Comparison of ENCODE assay signal across 8 cellular contexts in the genomic region with DNA sequence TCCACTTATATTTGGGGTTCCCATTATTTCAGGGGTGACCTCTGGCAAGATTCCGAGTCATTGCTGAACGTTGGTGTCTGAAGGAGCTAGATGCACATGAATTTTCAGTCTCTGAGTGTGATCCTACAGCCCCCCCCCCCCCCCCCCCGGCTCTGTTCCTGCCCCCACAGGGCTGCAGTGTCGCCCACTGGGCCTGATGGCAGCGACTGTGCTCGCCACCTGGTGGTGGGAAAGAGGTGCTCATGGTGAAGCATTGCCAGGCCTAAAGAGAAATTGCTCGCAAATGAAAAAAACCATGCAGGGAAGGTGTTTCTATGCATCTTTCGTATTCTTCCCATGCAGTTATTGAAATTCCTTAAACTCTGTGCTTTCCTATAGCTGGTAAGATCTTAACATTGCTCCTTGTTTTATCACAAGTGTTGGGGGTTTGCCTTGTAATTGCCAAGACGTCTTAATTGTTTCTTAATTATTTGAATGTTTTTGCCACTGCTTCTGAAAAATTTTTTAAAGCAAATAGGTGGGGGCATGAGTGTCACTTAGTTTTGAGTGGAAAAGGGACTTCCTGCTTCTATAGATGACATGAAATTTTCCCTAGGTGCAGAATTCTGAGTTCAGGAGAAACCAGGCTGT.
A peak's percentile ranks its signal among the peaks of the same experiment; 100 is the strongest.
DNase-seq lines count a peak whose midpoint lies in the region; ATAC-seq, FAIRE-seq and TF ChIP-seq lines count a peak whose summit lies in the region.

No MANE protein-coding gene starts in this region.

- peak; percentile 89 for FAIRE-seq in endothelial cell of umbilical vein (lab: Jason Lieb, UNC)

- H3K27ac ChIP-seq in GM23248 (peak overlapping the region; percentile 20; the same call in 1 of the 2 replicates), endothelial cell of umbilical vein (ENCODE audit: insufficient read depth, low read depth, low read length) (no peak overlapping the region), upper lobe of left lung (no peak overlapping the region)

- peaks cover 7% of the 10 kb centered on the region; the same call in 1 of the 2 replicates for H3K4me1 ChIP-seq in GM23248 (ENCODE audit: insufficient read depth)
- H3K4me1 ChIP-seq in endothelial cell of umbilical vein (ENCODE audit: control insufficient read depth, extremely low read depth, insufficient read depth, low read length): no peaks in the 10 kb centered on the region
- H3K4me1 ChIP-seq in upper lobe of left lung: peaks cover 15 to 26% (median 18%) of the 10 kb centered on the region in 4 donors

- H3K4me2 ChIP-seq in GM23248 (ENCODE audit: unreplicated experiment): no peak overlapping the region
- H3K4me2 ChIP-seq in endothelial cell of umbilical vein (ENCODE audit: insufficient read depth, low read length): no peak overlapping the region

- H4K20me1 ChIP-seq in GM23248 (ENCODE audit: insufficient read depth) (no peaks in the 10 kb centered on the region), endothelial cell of umbilical vein (replicated peaks; ENCODE audit: control insufficient read depth, extremely low read depth, insufficient read depth, low read length) (no peaks in the 10 kb centered on the region)

- H3K4me1 Mint-ChIP-seq in nephron: peaks cover 2% of the 10 kb centered on the region

- 39 to 41% methylated on average over 9 of the region's 9 CpGs for WGBS in GM23248 (ENCODE audit: low coverage in 1 of 2, low lambda C conversion rate in 2 of 2, missing lambda C conversion rate in 2 of 2), 2 experiments
- WGBS in upper lobe of left lung, 2 donors: 40 to 43% methylated on average over 7 to 8 of the region's 9 CpGs

- CTCF ChIA-PET in endothelial cell of umbilical vein (lab: Charles Lee): interaction anchor here (0.5 to 9.6 kb wide), 31 partner anchors 9 to 349 kb away, joined by 3 to 228 read pairs (median 4); partner anchors contain the start of gene WWC2

- POLR2A ChIA-PET in endothelial cell of umbilical vein (lab: Charles Lee): no interaction called here

- H3K9me3 Mint-ChIP-seq in nephron: no peaks in the 10 kb centered on the region

- H3K9me2 ChIP-seq in GM23248 (ENCODE audit: insufficient read depth): no peaks in the 10 kb centered on the region

- no peak overlapping the region for H3K9ac ChIP-seq in GM23248
- no peak overlapping the region for H3K9ac ChIP-seq in endothelial cell of umbilical vein (replicated peaks; ENCODE audit: extremely low read depth, insufficient read depth, low read length)

- H3K9me3 ChIP-seq in GM23248 (ENCODE audit: low read depth) (no peaks in the 10 kb centered on the region), endothelial cell of umbilical vein (replicated peaks; ENCODE audit: control insufficient read depth, insufficient read depth, low read length) (no peaks in the 10 kb centered on the region), upper lobe of left lung (no peaks in the 10 kb centered on the region)

- H3K27me3 ChIP-seq in GM23248 (replicated peaks; ENCODE audit: insufficient read depth): no peaks in the 10 kb centered on the region
- H3K27me3 ChIP-seq in endothelial cell of umbilical vein (ENCODE audit: control insufficient read depth in 2 of 2, insufficient read depth in 2 of 2, low read length in 2 of 2): no peaks in the 10 kb centered on the region
- H3K27me3 ChIP-seq in upper lobe of left lung: no peaks in the 10 kb centered on the region

- ATAC-seq in upper lobe of left lung (ENCODE audit: low FRiP score in 2 of 2) (peak in 1 of 2 donors; percentile 83), HG02588 (IDR thresholded peaks at IDR 0.05; ENCODE audit: unreplicated experiment) (no peak)

- DNase-seq in GM12865 (ENCODE audit: low read depth) (peak; percentile 52), GM23248 (peak; percentile 75), NAMALWA (ENCODE audit: low spot score) (peak; percentile 70), endothelial cell of umbilical vein (ENCODE audit: low read depth, low spot score) (peak; percentile 45), upper lobe of left lung (peak; percentile 42 to 55)
- peak; percentile 32 for DNase-seq in activated CD4-positive, alpha-beta T cell treated with anti-CD3 and anti-CD28 coated beads, Interleukin-2, amount 50 U/mL, for 1 hour

- TF ChIP-seq POLR2A in endothelial cell of umbilical vein (IDR thresholded peaks at IDR 0.05; ENCODE audit: low read depth, low read length) (no peak), upper lobe of left lung (IDR thresholded peaks at IDR 0.05) (no peak)

- peak; percentile 73 for TF ChIP-seq CTCF in GM12865 (IDR thresholded peaks at IDR 0.05; ENCODE audit: insufficient read depth, low read depth, low read length, missing control alignments)
- TF ChIP-seq CTCF in endothelial cell of umbilical vein (IDR thresholded peaks at IDR 0.05; ENCODE audit: extremely low read depth in 1 of 2, insufficient read depth in 1 of 2, low read depth in 1 of 2, low read length in 2 of 2): peak; percentile 59 to 81
- peak; percentile 58 to 74 (median 73) for TF ChIP-seq CTCF in nephron (IDR thresholded peaks at IDR 0.05; ENCODE audit: unreplicated experiment in 3 of 3)
- peak; percentile 47 to 76 (median 60) for TF ChIP-seq CTCF in upper lobe of left lung (IDR thresholded peaks at IDR 0.05)

- no TSS peak for BruUV-seq in endothelial cell of umbilical vein (replicated peaks; lab: Mats Ljungman, UMichigan)

- H3K27me3 Mint-ChIP-seq in nephron (ENCODE audit: low read depth): peaks cover 4% of the 10 kb centered on the region

- H2AFZ ChIP-seq in GM23248: no peak overlapping the region
- no peak overlapping the region for H2AFZ ChIP-seq in endothelial cell of umbilical vein (ENCODE audit: low read depth, low read length)

- peaks cover 21% of the 10 kb centered on the region for H3K36me3 Mint-ChIP-seq in nephron (ENCODE audit: low read depth)

- in situ Hi-C loops in GM23248 (cut with MboI): loop anchor here (5.0 to 10.0 kb wide), 2 partner anchors 185 to 322 kb away; no protein-coding TSS in a partner anchor

- no peak overlapping the region for H3K27ac Mint-ChIP-seq in nephron

- H3K4me3 ChIP-seq in GM12865 (ENCODE audit: low read depth, low read length): no peak overlapping the region
- H3K4me3 ChIP-seq in GM23248: no peak overlapping the region
- no peak overlapping the region for H3K4me3 ChIP-seq in endothelial cell of umbilical vein (replicated peaks in 1 of 3; ENCODE audit: insufficient read depth in 1 of 3, low read depth in 1 of 3, low read length in 3 of 3)
- H3K4me3 ChIP-seq in upper lobe of left lung: no peak overlapping the region

- intact Hi-C loops in endothelial cell of umbilical vein (cut with micrococcal nuclease): loop anchor here (1.0 kb wide), 3 partner anchors 158 to 319 kb away; partner anchors contain the start of gene WWC2

- peaks cover 38% of the 10 kb centered on the region for H3F3A ChIP-seq in GM23248 (ENCODE audit: insufficient read depth)

- dilution Hi-C loops in endothelial cell of umbilical vein (cut with MboI; ENCODE audit: extremely low pct_ligation_motif_present, low sequenced_read_pairs): loop anchor here (10.0 to 25.0 kb wide), 2 partner anchors 162 to 345 kb away; partner anchors contain the start of genes DCTD and WWC2

- no peak for TF ChIP-seq EP300 in upper lobe of left lung (IDR thresholded peaks at IDR 0.05)

- H3K9me1 ChIP-seq in endothelial cell of umbilical vein (replicated peaks; ENCODE audit: control insufficient read depth, extremely low read depth, insufficient read depth, low read length): no peaks in the 10 kb centered on the region

- H3K4me3 Mint-ChIP-seq in nephron: no peak overlapping the region

- H3K79me2 ChIP-seq in GM23248 (ENCODE audit: insufficient read depth) (peaks cover 7% of the 10 kb centered on the region; the same call in 1 of the 2 replicates), endothelial cell of umbilical vein (ENCODE audit: control insufficient read depth, insufficient read depth, low read length) (no peaks in the 10 kb centered on the region)

- H3K36me3 ChIP-seq in GM23248 (ENCODE audit: low read depth) (peaks cover 55% of the 10 kb centered on the region), endothelial cell of umbilical vein (ENCODE audit: control insufficient read depth in 2 of 2, extremely low read depth in 1 of 2, insufficient read depth in 2 of 2, low read length in 2 of 2) (peaks cover 2 to 20% of the 10 kb centered on the region in 2 experiments), upper lobe of left lung (peaks cover 0 to 41% (median 11%) of the 10 kb centered on the region in 4 donors)

TF ChIP-seq in endothelial cell of umbilical vein, 7 proteins besides CTCF, POLR2A, EP300 and RAD21:
- TF ChIP-seq EZH2 (IDR thresholded peaks at IDR 0.05; ENCODE audit: borderline replicate concordance, low read depth, low read length, severe bottlenecking): no peak
TF ChIP-seq in endothelial cell of umbilical vein: peak in this region for 0.
